Comparison of ENCODE assay signal across 16 cellular contexts in genomic region chr5:141640698-141641097, GRCh38. TPM values are rescaled to one million over a fixed set of nuclear protein-coding genes. Genes with fewer than 3 reads are reported as not detected.
DNase-seq lines count a peak whose midpoint lies in the region; ATAC-seq lines count a peak whose summit lies in the region.
"Had no signal": no experiment of that assay in that cellular context is flagged by ENCODE, and none has a peak within 500 bp of the region (broad histone marks: within the 10 kb centered on the region; RNA-seq: fewer than 3 reads in every experiment).

No MANE protein-coding gene starts in this region.

- H3K27me3 Mint-ChIP-seq in activated naive CD4-positive, alpha-beta T cell treated with anti-CD3 and anti-CD28 coated beads, Interleukin-2, amount 10 ng/mL, durations not matched to agents 7 days and 5 days = no peaks in the 10 kb centered on the region
- H3K27me3 Mint-ChIP-seq in IgD-negative memory B cell = no peaks in the 10 kb centered on the region
- H3K27me3 Mint-ChIP-seq in central memory CD8-positive, alpha-beta T cell = no peaks in the 10 kb centered on the region
- H3K27me3 Mint-ChIP-seq in stimulated activated naive B cell treated with anti-CD40 and anti-IgM and Interleukin-4, amounts not matched to agents 10 μg/mL and 1 μg/mL and 100 μg/mL, for 72 hours = no peaks in the 10 kb centered on the region

- CTCF ChIA-PET in activated naive CD4-positive, alpha-beta T cell treated with anti-CD3 and anti-CD28 coated beads, Interleukin-2, amount 10 ng/mL, durations not matched to agents 7 days and 5 days (lab: Charles Lee) = interaction anchor here (1.4 to 3.1 kb wide), 3 partner anchors 21 to 48 kb away, joined by 3 to 18 read pairs (median 15); partner anchors contain the start of gene DIAPH1

- no peaks in the 10 kb centered on the region for H3K4me1 ChIP-seq in SJCRH30

- no peaks in the 10 kb centered on the region; the same call in 1 of the 2 replicates for H3K27me3 ChIP-seq in SJCRH30

- H3K27ac ChIP-seq in SJCRH30 = no peak overlapping the region
- H3K27ac ChIP-seq: GM23248 had no signal

- H3K4me3 ChIP-seq in SJCRH30 = no peak overlapping the region
- H3K4me3 ChIP-seq: GM23248 had no signal

- H3K36me3 Mint-ChIP-seq in activated naive CD4-positive, alpha-beta T cell treated with anti-CD3 and anti-CD28 coated beads, Interleukin-2, amount 10 ng/mL, durations not matched to agents 7 days and 5 days = peaks cover 26% of the 10 kb centered on the region
- peaks cover 5% of the 10 kb centered on the region for H3K36me3 Mint-ChIP-seq in IgD-negative memory B cell
- H3K36me3 Mint-ChIP-seq in central memory CD8-positive, alpha-beta T cell (ENCODE audit: insufficient read depth) = peaks cover 29% of the 10 kb centered on the region
- peaks cover 6 to 31% of the 10 kb centered on the region in 2 donors for H3K36me3 Mint-ChIP-seq in stimulated activated naive B cell treated with anti-CD40 and anti-IgM and Interleukin-4, amounts not matched to agents 10 μg/mL and 1 μg/mL and 100 μg/mL, for 72 hours

- no peaks in the 10 kb centered on the region for H3K9me3 ChIP-seq in SJCRH30 (replicated peaks)

- peaks cover 28% of the 10 kb centered on the region for H3K4me1 Mint-ChIP-seq in activated naive CD4-positive, alpha-beta T cell treated with anti-CD3 and anti-CD28 coated beads, Interleukin-2, amount 10 ng/mL, durations not matched to agents 7 days and 5 days
- H3K4me1 Mint-ChIP-seq in IgD-negative memory B cell = peaks cover 10 to 12% (median 11%) of the 10 kb centered on the region in 3 donors
- H3K4me1 Mint-ChIP-seq in central memory CD8-positive, alpha-beta T cell = peaks cover 37% of the 10 kb centered on the region
- H3K4me1 Mint-ChIP-seq in stimulated activated naive B cell treated with anti-CD40 and anti-IgM and Interleukin-4, amounts not matched to agents 10 μg/mL and 1 μg/mL and 100 μg/mL, for 72 hours = peaks cover 19 to 24% of the 10 kb centered on the region in 2 donors

- H3K36me3 ChIP-seq in SJCRH30 = no peaks in the 10 kb centered on the region

- no peak overlapping the region for H3K4me3 Mint-ChIP-seq in activated naive CD4-positive, alpha-beta T cell treated with anti-CD3 and anti-CD28 coated beads, Interleukin-2, amount 10 ng/mL, durations not matched to agents 7 days and 5 days
- peak overlapping the region in 1 of 4 donors; percentile 38 for H3K4me3 Mint-ChIP-seq in IgD-negative memory B cell
- no peak overlapping the region for H3K4me3 Mint-ChIP-seq in central memory CD8-positive, alpha-beta T cell
- no peak overlapping the region for H3K4me3 Mint-ChIP-seq in stimulated activated naive B cell treated with anti-CD40 and anti-IgM and Interleukin-4, amounts not matched to agents 10 μg/mL and 1 μg/mL and 100 μg/mL, for 72 hours

- peak; percentile 20 for DNase-seq in activated naive CD4-positive, alpha-beta T cell treated with anti-CD3 and anti-CD28 coated beads, Interleukin-2, amount 10 ng/mL, durations not matched to agents 7 days and 5 days
- DNase-seq in activated naive CD4-positive, alpha-beta T cell treated with Interleukin-2 at 50 U/mL for 16 hours = no peak
- no peak for DNase-seq in central memory CD8-positive, alpha-beta T cell (ENCODE audit: low spot score in 2 of 2)
- no peak for DNase-seq in stimulated activated naive B cell treated with anti-CD40 and anti-IgM and Interleukin-4, amounts not matched to agents 10 μg/mL and 1 μg/mL and 100 μg/mL, for 72 hours
- no peak for DNase-seq in SJCRH30
- DNase-seq in NCI-H2081 (lab: John Stamatoyannopoulos, UW) = no peak
- DNase-seq: AML-193, DND-41, GDM1, GM23248, NCI-H1092, NCI-H1694, NCI-H446, PC-3 had no signal

- ATAC-seq in central memory CD8-positive, alpha-beta T cell (replicated peaks; ENCODE audit: extremely low read depth, poor library complexity, severe bottlenecking) = no peak
- no peak for ATAC-seq in stimulated activated naive B cell treated with anti-CD40 and anti-IgM and Interleukin-4, amounts not matched to agents 10 μg/mL and 1 μg/mL and 100 μg/mL, for 72 hours (replicated peaks)
- no peak for ATAC-seq in GM18519 (IDR thresholded peaks at IDR 0.05; ENCODE audit: low FRiP score, unreplicated experiment)
- ATAC-seq: PC-3 had no signal

- no peak overlapping the region for H3K27ac Mint-ChIP-seq in activated naive CD4-positive, alpha-beta T cell treated with anti-CD3 and anti-CD28 coated beads, Interleukin-2, amount 10 ng/mL, durations not matched to agents 7 days and 5 days
- H3K27ac Mint-ChIP-seq in IgD-negative memory B cell = peak overlapping the region in 2 of 3 donors; percentile 81 to 88
- H3K27ac Mint-ChIP-seq in central memory CD8-positive, alpha-beta T cell (ENCODE audit: low read depth) = peak overlapping the region; percentile 29
- peak overlapping the region; percentile 81 for H3K27ac Mint-ChIP-seq in stimulated activated naive B cell treated with anti-CD40 and anti-IgM and Interleukin-4, amounts not matched to agents 10 μg/mL and 1 μg/mL and 100 μg/mL, for 72 hours

- no peaks in the 10 kb centered on the region for H3K9me3 Mint-ChIP-seq in activated naive CD4-positive, alpha-beta T cell treated with anti-CD3 and anti-CD28 coated beads, Interleukin-2, amount 10 ng/mL, durations not matched to agents 7 days and 5 days
- no peaks in the 10 kb centered on the region for H3K9me3 Mint-ChIP-seq in IgD-negative memory B cell
- H3K9me3 Mint-ChIP-seq in central memory CD8-positive, alpha-beta T cell = no peaks in the 10 kb centered on the region
- H3K9me3 Mint-ChIP-seq in stimulated activated naive B cell treated with anti-CD40 and anti-IgM and Interleukin-4, amounts not matched to agents 10 μg/mL and 1 μg/mL and 100 μg/mL, for 72 hours = no peaks in the 10 kb centered on the region

RNA-seq across cellular contexts. Expression of gene RELL2, which starts 3.9 kb away (rescaled TPM):
- polyA plus RNA-seq in IgD-negative memory B cell = 5.9 TPM
- 1.7 and 2.1 TPM in 2 replicates for total RNA-seq in SJCRH30 (2014; rRNA removed; shearing (Covaris generic))

RNA-seq across cellular contexts. Expression of gene HDAC3, which starts 4.0 kb away (rescaled TPM):
- 96.1 TPM for polyA plus RNA-seq in IgD-negative memory B cell
- total RNA-seq in SJCRH30 (2014; rRNA removed; shearing (Covaris generic)) = 102 and 110 TPM in 2 replicates

RNA-seq across cellular contexts. Expression of gene FCHSD1, which starts 10.5 kb away (rescaled TPM):
- 9.9 TPM for polyA plus RNA-seq in IgD-negative memory B cell
- total RNA-seq in SJCRH30 (2014; rRNA removed; shearing (Covaris generic)) = 2.0 and 2.1 TPM in 2 replicates

RNA-seq across cellular contexts. Expression of gene DIAPH1, which starts 21.9 kb away (rescaled TPM):
- 57.6 TPM for polyA plus RNA-seq in IgD-negative memory B cell
- total RNA-seq in SJCRH30 (2014; rRNA removed; shearing (Covaris generic)) = 54.4 and 56.2 TPM in 2 replicates

RNA-seq across cellular contexts. Expression of gene ARAP3, which starts 41.3 kb away (rescaled TPM):
- not detected for polyA plus RNA-seq in IgD-negative memory B cell
- total RNA-seq in SJCRH30 (2014; rRNA removed; shearing (Covaris generic)) = 5.8 and 6.2 TPM in 2 replicates
